34 cellular contexts compared by ENCODE assay signal in genomic region chr7:91801331-91801983, GRCh38.
"Had no signal": no experiment of that assay in that cellular context is flagged by ENCODE, and none has a peak within 500 bp of the region (broad histone marks: within the 10 kb centered on the region; RNA-seq: fewer than 3 reads in every experiment).

No MANE protein-coding gene starts in this region.

- H3K4me3 ChIP-seq: Peyer's patch had no signal

- H3K9me3 ChIP-seq: Peyer's patch had no signal

- H3K27me3 ChIP-seq: brain microvascular endothelial cell, Peyer's patch had no signal

- DNase-seq: activated B cell treated with CpG ODN at 0.5 μM for 24 hours; activated CD4-positive, alpha-beta memory T cell treated with anti-CD3 and anti-CD28 coated beads, Interleukin-2, amount 10 ng/mL, durations not matched to agents 7 days and 5 days; activated CD4-positive, alpha-beta T cell treated with anti-CD3 and anti-CD28 coated beads for 1 hour; activated CD4-positive, alpha-beta T cell treated with anti-CD3 and anti-CD28 coated beads for 48 hours; activated CD8-positive, alpha-beta memory T cell treated with anti-CD3 and anti-CD28 coated beads for 24 hours; activated CD8-positive, alpha-beta memory T cell treated with anti-CD3 and anti-CD28 coated beads, Interleukin-2, amount 10 ng/mL, durations not matched to agents 7 days and 5 days; activated CD8-positive, alpha-beta memory T cell treated with anti-CD3 and anti-CD28 coated beads, Interleukin-2, amount 50 U/mL, for 48 hours; activated effector memory CD4-positive, alpha-beta T cell treated with Interleukin-2 at 50 U/mL for 16 hours; activated naive CD4-positive, alpha-beta T cell treated with anti-CD3 and anti-CD28 coated beads, Interleukin-2, amount 10 ng/mL, durations not matched to agents 7 days and 5 days; activated naive CD8-positive, alpha-beta T cell treated with anti-CD3 and anti-CD28 coated beads, Interleukin-2, amount 50 U/mL, for 24 hours; activated T-cell treated with anti-CD3 and anti-CD28 coated beads, Interleukin-2, amount 50 U/mL, for 48 hours; anterior cingulate cortex; brain microvascular endothelial cell; MM.1S; MV-4-11; NCI-H1092; NCI-H1436 treated with DMSO at 0.1 percent for 48 hours; NCI-H1694 treated with DMSO at 0.1 percent for 48 hours; NCI-H2029; NCI-H345; NCI-H524 treated with DMSO at 0.1 percent for 48 hours; NK-92 treated with Interleukin-12 subunit alpha and Interleukin-12 subunit beta, amount 100 ng/mL, for 24 hours; PC-3; Peyer's patch; RPMI8226; SIG-M5; SW 1271; T-helper 1 cell; T-helper 2 cell; T-helper 9 cell had no signal

- H3K4me2 ChIP-seq: KMS-11 had no signal

- ATAC-seq: activated CD8-positive, alpha-beta memory T cell treated with anti-CD3 and anti-CD28 coated beads, Interleukin-2, amount 10 ng/mL, durations not matched to agents 7 days and 5 days; PC-3; SK-N-SH treated with all-trans-retinoic acid at 6 μM for 48 hours had no signal

- H3K27ac ChIP-seq: brain microvascular endothelial cell, KMS-11, Peyer's patch, VCaP had no signal

- H3K4me3 Mint-ChIP-seq: activated B cell treated with CpG ODN at 0.5 μM for 24 hours; activated CD4-positive, alpha-beta memory T cell treated with anti-CD3 and anti-CD28 coated beads, Interleukin-2, amount 10 ng/mL, durations not matched to agents 7 days and 5 days; activated CD8-positive, alpha-beta memory T cell treated with anti-CD3 and anti-CD28 coated beads, Interleukin-2, amount 10 ng/mL, durations not matched to agents 7 days and 5 days; activated naive CD4-positive, alpha-beta T cell treated with anti-CD3 and anti-CD28 coated beads, Interleukin-2, amount 10 ng/mL, durations not matched to agents 7 days and 5 days; activated naive CD8-positive, alpha-beta T cell; activated naive CD8-positive, alpha-beta T cell treated with anti-CD3 and anti-CD28 coated beads, Interleukin-2, amount 50 U/mL, for 24 hours had no signal

- H3K36me3 ChIP-seq: brain microvascular endothelial cell, Peyer's patch had no signal

- H3K9ac ChIP-seq: KMS-11 had no signal

- H3K4me1 ChIP-seq: Peyer's patch had no signal

- H3K27me3 Mint-ChIP-seq: activated B cell treated with CpG ODN at 0.5 μM for 24 hours; activated CD4-positive, alpha-beta memory T cell treated with anti-CD3 and anti-CD28 coated beads, Interleukin-2, amount 10 ng/mL, durations not matched to agents 7 days and 5 days; activated CD8-positive, alpha-beta memory T cell treated with anti-CD3 and anti-CD28 coated beads, Interleukin-2, amount 10 ng/mL, durations not matched to agents 7 days and 5 days; activated naive CD4-positive, alpha-beta T cell treated with anti-CD3 and anti-CD28 coated beads, Interleukin-2, amount 10 ng/mL, durations not matched to agents 7 days and 5 days; activated naive CD8-positive, alpha-beta T cell; activated naive CD8-positive, alpha-beta T cell treated with anti-CD3 and anti-CD28 coated beads, Interleukin-2, amount 50 U/mL, for 24 hours had no signal

- H3K36me3 Mint-ChIP-seq: activated CD8-positive, alpha-beta memory T cell treated with anti-CD3 and anti-CD28 coated beads, Interleukin-2, amount 10 ng/mL, durations not matched to agents 7 days and 5 days; activated naive CD4-positive, alpha-beta T cell treated with anti-CD3 and anti-CD28 coated beads, Interleukin-2, amount 10 ng/mL, durations not matched to agents 7 days and 5 days had no signal

- H3K4me1 Mint-ChIP-seq: activated B cell treated with CpG ODN at 0.5 μM for 24 hours; activated CD4-positive, alpha-beta memory T cell treated with anti-CD3 and anti-CD28 coated beads, Interleukin-2, amount 10 ng/mL, durations not matched to agents 7 days and 5 days; activated CD8-positive, alpha-beta memory T cell treated with anti-CD3 and anti-CD28 coated beads, Interleukin-2, amount 10 ng/mL, durations not matched to agents 7 days and 5 days; activated naive CD4-positive, alpha-beta T cell treated with anti-CD3 and anti-CD28 coated beads, Interleukin-2, amount 10 ng/mL, durations not matched to agents 7 days and 5 days; activated naive CD8-positive, alpha-beta T cell treated with anti-CD3 and anti-CD28 coated beads, Interleukin-2, amount 50 U/mL, for 24 hours had no signal

- H3K27ac Mint-ChIP-seq: activated B cell treated with CpG ODN at 0.5 μM for 24 hours; activated CD4-positive, alpha-beta memory T cell treated with anti-CD3 and anti-CD28 coated beads, Interleukin-2, amount 10 ng/mL, durations not matched to agents 7 days and 5 days; activated CD8-positive, alpha-beta memory T cell treated with anti-CD3 and anti-CD28 coated beads, Interleukin-2, amount 10 ng/mL, durations not matched to agents 7 days and 5 days; activated naive CD4-positive, alpha-beta T cell treated with anti-CD3 and anti-CD28 coated beads, Interleukin-2, amount 10 ng/mL, durations not matched to agents 7 days and 5 days; activated naive CD8-positive, alpha-beta T cell; activated naive CD8-positive, alpha-beta T cell treated with anti-CD3 and anti-CD28 coated beads, Interleukin-2, amount 50 U/mL, for 24 hours had no signal

- H3K9me3 Mint-ChIP-seq: activated B cell treated with CpG ODN at 0.5 μM for 24 hours; activated CD4-positive, alpha-beta memory T cell treated with anti-CD3 and anti-CD28 coated beads, Interleukin-2, amount 10 ng/mL, durations not matched to agents 7 days and 5 days; activated naive CD4-positive, alpha-beta T cell treated with anti-CD3 and anti-CD28 coated beads, Interleukin-2, amount 10 ng/mL, durations not matched to agents 7 days and 5 days; activated naive CD8-positive, alpha-beta T cell treated with anti-CD3 and anti-CD28 coated beads, Interleukin-2, amount 50 U/mL, for 24 hours had no signal
